Comparison of ENCODE assay signal across 1 cellular context in genomic region chr3:52055537-52056351, GRCh38.
TF ChIP-seq lines count a peak whose summit lies in the region.

No MANE protein-coding gene starts in this region.

TF ChIP-seq in HepG2, 621 proteins besides CTCF, POLR2A, EP300 and RAD21 (continued from another document and continues in another):
- TF ChIP-seq POGK (CRISPR knock-in tag; conservative IDR thresholded peaks at IDR 0.05) (peak; percentile 70; the same call in 1 of the 2 replicates), ZNF232 (CRISPR knock-in tag; IDR thresholded peaks at IDR 0.05; ENCODE audit: borderline replicate concordance) (peak; percentile 84; the same call in 1 of the 2 replicates), ZSCAN31 (CRISPR knock-in tag; IDR thresholded peaks at IDR 0.05; ENCODE audit: low read depth) (peak; percentile 29; the same call in 1 of the 2 replicates), SALL1 (CRISPR knock-in tag; IDR thresholded peaks at IDR 0.05) (peak; percentile 85), ZNF782 (CRISPR knock-in tag; IDR thresholded peaks at IDR 0.05; ENCODE audit: borderline replicate concordance) (peak; percentile 86), ZMYM3 (CRISPR knock-in tag; IDR thresholded peaks at IDR 0.05) (peak; percentile 48; the same call in 1 of the 2 replicates), ZNF431 (CRISPR knock-in tag; IDR thresholded peaks at IDR 0.05; ENCODE audit: borderline replicate concordance, low read depth) (peak; percentile 90), ZNF670 (CRISPR knock-in tag; IDR thresholded peaks at IDR 0.05; ENCODE audit: borderline replicate concordance) (peak; percentile 64; the same call in 1 of the 2 replicates), ZNF598 (CRISPR knock-in tag; IDR thresholded peaks at IDR 0.05; ENCODE audit: borderline replicate concordance) (peak; percentile 62; the same call in 1 of the 2 replicates), ZNF543 (CRISPR knock-in tag; IDR thresholded peaks at IDR 0.05) (peak; percentile 84; the same call in 1 of the 2 replicates), NCOA1 (CRISPR knock-in tag; IDR thresholded peaks at IDR 0.05) (no peak), MYC (CRISPR knock-in tag; IDR thresholded peaks at IDR 0.05; ENCODE audit: borderline replicate concordance) (peak; percentile 85), HCFC1 (IDR thresholded peaks at IDR 0.05; ENCODE audit: low read depth, low read length) (no peak), TSC22D2 (CRISPR knock-in tag; IDR thresholded peaks at IDR 0.05; ENCODE audit: borderline replicate concordance) (peak; percentile 37; the same call in 1 of the 2 replicates), KDM2A (CRISPR knock-in tag; IDR thresholded peaks at IDR 0.05; ENCODE audit: borderline replicate concordance, low read depth) (peak; percentile 73; the same call in 1 of the 2 replicates), ZNF414 (CRISPR knock-in tag; IDR thresholded peaks at IDR 0.05) (no peak), ZNF138 (CRISPR knock-in tag; IDR thresholded peaks at IDR 0.05; ENCODE audit: low read depth) (peak; percentile 53; the same call in 1 of the 2 replicates), ZNF790 (CRISPR knock-in tag; IDR thresholded peaks at IDR 0.05; ENCODE audit: borderline replicate concordance) (peak; percentile 87; the same call in 1 of the 2 replicates), SNAPC4 (CRISPR knock-in tag; IDR thresholded peaks at IDR 0.05) (peak; percentile 57; the same call in 1 of the 2 replicates), PRPF4 (IDR thresholded peaks at IDR 0.05; ENCODE audit: low read depth, low read length, poor library complexity, severe bottlenecking) (no peak), TERF1 (CRISPR knock-in tag; IDR thresholded peaks at IDR 0.05) (0 out of 2 replicates have a peak, but pooled peaks have one; percentile 48), ATF3 (CRISPR knock-in tag; IDR thresholded peaks at IDR 0.05) (peak; percentile 41; the same call in 1 of the 2 replicates), ARHGAP35 (CRISPR knock-in tag; IDR thresholded peaks at IDR 0.05; ENCODE audit: borderline replicate concordance) (peak; percentile 72), ZFYVE20 (CRISPR knock-in tag; IDR thresholded peaks at IDR 0.05; ENCODE audit: borderline replicate concordance, low read depth) (0 out of 2 replicates have a peak, but pooled peaks have one; percentile 72), ZNF552 (CRISPR knock-in tag; IDR thresholded peaks at IDR 0.05; ENCODE audit: borderline replicate concordance) (peak; percentile 25; the same call in 1 of the 2 replicates), HIVEP1 (CRISPR knock-in tag; IDR thresholded peaks at IDR 0.05) (peak; percentile 76; the same call in 1 of the 2 replicates), CREBL2 (CRISPR knock-in tag; IDR thresholded peaks at IDR 0.05; ENCODE audit: borderline replicate concordance) (peak; percentile 98; the same call in 1 of the 2 replicates), ZNF296 (CRISPR knock-in tag; conservative IDR thresholded peaks at IDR 0.05) (peak; percentile 72; the same call in 1 of the 2 replicates), NAIF1 (CRISPR knock-in tag; IDR thresholded peaks at IDR 0.05; ENCODE audit: borderline replicate concordance) (0 out of 2 replicates have a peak, but pooled peaks have one; percentile 43), HOXA5 (CRISPR knock-in tag; IDR thresholded peaks at IDR 0.05) (peak; percentile 53; the same call in 1 of the 2 replicates), THAP11 (CRISPR knock-in tag; IDR thresholded peaks at IDR 0.05) (0 out of 2 replicates have a peak, but pooled peaks have one; percentile 24), KLF11 (CRISPR knock-in tag; IDR thresholded peaks at IDR 0.05) (no peak), ZNF124 (CRISPR knock-in tag; IDR thresholded peaks at IDR 0.05) (0 out of 2 replicates have a peak, but pooled peaks have one; percentile 18), ATF7-NPFF (CRISPR knock-in tag; IDR thresholded peaks at IDR 0.05; ENCODE audit: low read depth) (peak; percentile 89), ZNF430 (CRISPR knock-in tag; IDR thresholded peaks at IDR 0.05) (peak; percentile 73; the same call in 1 of the 2 replicates)
- TF ChIP-seq, protein P1, sequence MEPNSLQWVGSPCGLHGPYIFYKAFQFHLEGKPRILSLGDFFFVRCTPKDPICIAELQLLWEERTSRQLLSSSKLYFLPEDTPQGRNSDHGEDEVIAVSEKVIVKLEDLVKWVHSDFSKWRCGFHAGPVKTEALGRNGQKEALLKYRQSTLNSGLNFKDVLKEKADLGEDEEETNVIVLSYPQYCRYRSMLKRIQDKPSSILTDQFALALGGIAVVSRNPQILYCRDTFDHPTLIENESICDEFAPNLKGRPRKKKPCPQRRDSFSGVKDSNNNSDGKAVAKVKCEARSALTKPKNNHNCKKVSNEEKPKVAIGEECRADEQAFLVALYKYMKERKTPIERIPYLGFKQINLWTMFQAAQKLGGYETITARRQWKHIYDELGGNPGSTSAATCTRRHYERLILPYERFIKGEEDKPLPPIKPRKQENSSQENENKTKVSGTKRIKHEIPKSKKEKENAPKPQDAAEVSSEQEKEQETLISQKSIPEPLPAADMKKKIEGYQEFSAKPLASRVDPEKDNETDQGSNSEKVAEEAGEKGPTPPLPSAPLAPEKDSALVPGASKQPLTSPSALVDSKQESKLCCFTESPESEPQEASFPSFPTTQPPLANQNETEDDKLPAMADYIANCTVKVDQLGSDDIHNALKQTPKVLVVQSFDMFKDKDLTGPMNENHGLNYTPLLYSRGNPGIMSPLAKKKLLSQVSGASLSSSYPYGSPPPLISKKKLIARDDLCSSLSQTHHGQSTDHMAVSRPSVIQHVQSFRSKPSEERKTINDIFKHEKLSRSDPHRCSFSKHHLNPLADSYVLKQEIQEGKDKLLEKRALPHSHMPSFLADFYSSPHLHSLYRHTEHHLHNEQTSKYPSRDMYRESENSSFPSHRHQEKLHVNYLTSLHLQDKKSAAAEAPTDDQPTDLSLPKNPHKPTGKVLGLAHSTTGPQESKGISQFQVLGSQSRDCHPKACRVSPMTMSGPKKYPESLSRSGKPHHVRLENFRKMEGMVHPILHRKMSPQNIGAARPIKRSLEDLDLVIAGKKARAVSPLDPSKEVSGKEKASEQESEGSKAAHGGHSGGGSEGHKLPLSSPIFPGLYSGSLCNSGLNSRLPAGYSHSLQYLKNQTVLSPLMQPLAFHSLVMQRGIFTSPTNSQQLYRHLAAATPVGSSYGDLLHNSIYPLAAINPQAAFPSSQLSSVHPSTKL (CRISPR knock-in tag; IDR thresholded peaks at IDR 0.05): no peak
- TF ChIP-seq, protein P2, sequence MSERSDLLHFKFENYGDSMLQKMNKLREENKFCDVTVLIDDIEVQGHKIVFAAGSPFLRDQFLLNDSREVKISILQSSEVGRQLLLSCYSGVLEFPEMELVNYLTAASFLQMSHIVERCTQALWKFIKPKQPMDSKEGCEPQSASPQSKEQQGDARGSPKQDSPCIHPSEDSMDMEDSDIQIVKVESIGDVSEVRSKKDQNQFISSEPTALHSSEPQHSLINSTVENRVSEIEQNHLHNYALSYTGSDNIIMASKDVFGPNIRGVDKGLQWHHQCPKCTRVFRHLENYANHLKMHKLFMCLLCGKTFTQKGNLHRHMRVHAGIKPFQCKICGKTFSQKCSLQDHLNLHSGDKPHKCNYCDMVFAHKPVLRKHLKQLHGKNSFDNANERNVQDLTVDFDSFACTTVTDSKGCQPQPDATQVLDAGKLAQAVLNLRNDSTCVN (CRISPR knock-in tag; IDR thresholded peaks at IDR 0.05; ENCODE audit: borderline replicate concordance): peak; percentile 78
- TF ChIP-seq, protein P3, sequence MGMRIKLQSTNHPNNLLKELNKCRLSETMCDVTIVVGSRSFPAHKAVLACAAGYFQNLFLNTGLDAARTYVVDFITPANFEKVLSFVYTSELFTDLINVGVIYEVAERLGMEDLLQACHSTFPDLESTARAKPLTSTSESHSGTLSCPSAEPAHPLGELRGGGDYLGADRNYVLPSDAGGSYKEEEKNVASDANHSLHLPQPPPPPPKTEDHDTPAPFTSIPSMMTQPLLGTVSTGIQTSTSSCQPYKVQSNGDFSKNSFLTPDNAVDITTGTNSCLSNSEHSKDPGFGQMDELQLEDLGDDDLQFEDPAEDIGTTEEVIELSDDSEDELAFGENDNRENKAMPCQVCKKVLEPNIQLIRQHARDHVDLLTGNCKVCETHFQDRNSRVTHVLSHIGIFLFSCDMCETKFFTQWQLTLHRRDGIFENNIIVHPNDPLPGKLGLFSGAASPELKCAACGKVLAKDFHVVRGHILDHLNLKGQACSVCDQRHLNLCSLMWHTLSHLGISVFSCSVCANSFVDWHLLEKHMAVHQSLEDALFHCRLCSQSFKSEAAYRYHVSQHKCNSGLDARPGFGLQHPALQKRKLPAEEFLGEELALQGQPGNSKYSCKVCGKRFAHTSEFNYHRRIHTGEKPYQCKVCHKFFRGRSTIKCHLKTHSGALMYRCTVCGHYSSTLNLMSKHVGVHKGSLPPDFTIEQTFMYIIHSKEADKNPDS (CRISPR knock-in tag; IDR thresholded peaks at IDR 0.05): peak; percentile 44; the same call in 1 of the 2 replicates
- TF ChIP-seq, protein P4, sequence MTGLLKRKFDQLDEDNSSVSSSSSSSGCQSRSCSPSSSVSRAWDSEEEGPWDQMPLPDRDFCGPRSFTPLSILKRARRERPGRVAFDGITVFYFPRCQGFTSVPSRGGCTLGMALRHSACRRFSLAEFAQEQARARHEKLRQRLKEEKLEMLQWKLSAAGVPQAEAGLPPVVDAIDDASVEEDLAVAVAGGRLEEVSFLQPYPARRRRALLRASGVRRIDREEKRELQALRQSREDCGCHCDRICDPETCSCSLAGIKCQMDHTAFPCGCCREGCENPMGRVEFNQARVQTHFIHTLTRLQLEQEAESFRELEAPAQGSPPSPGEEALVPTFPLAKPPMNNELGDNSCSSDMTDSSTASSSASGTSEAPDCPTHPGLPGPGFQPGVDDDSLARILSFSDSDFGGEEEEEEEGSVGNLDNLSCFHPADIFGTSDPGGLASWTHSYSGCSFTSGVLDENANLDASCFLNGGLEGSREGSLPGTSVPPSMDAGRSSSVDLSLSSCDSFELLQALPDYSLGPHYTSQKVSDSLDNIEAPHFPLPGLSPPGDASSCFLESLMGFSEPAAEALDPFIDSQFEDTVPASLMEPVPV (CRISPR knock-in tag; IDR thresholded peaks at IDR 0.05): peak; percentile 70; the same call in 1 of the 2 replicates
